10 cellular contexts compared by ENCODE assay signal in the genomic region with DNA sequence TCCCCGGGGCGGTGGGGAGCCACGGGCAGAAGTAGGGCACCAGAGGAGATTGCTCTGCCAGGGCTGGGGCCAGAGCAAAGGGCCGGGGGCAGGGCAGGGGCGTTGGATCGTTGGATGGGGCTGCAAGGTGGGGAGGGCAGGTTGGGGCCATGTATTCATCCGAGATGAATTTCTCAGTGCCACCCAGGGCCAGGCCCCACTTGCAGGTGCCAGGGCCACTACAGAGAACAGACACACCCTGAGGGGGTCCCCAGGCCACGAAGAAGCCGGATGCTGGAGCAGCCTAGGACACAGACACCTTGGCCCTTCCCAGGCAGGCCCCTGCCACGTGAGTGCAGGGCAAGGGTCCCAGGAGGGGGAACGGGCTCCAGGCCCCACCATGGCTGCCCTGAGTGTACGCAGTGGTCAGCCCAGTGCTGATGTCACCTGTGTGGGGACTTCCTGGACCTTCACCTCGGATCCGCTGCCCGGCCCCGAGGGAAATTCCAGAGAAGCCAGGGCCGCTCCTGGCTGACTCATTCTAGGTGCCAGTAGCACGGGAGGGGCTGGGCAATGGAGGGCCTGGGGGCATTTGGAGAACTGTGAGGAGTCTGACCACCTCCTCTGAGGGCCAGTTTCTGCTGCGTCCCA. TPM values are rescaled to one million over a fixed set of nuclear protein-coding genes. Genes with fewer than 3 reads are reported as not detected.
DNase-seq lines count a peak whose midpoint lies in the region; ATAC-seq and TF ChIP-seq lines count a peak whose summit lies in the region.
"Had no signal": no experiment of that assay in that cellular context is flagged by ENCODE, and none has a peak within 500 bp of the region (broad histone marks: within the 10 kb centered on the region; RNA-seq: fewer than 3 reads in every experiment).

No MANE protein-coding gene starts in this region.

- no CpG with 5 or more reads among the region's 19 CpGs for WGBS in H9 (ENCODE audit: extremely low coverage, insufficient read length, low lambda C conversion rate)
- 70% methylated on average over 10 of the region's 19 CpGs for WGBS in right lobe of liver (ENCODE audit: insufficient coverage, low coverage, low lambda C conversion rate, missing lambda C conversion rate)

- H2AK5ac ChIP-seq in H9 (ENCODE audit: insufficient read length, low read length), result no peak overlapping the region

- H3T11ph ChIP-seq in H9 (ENCODE audit: low read length), result no peak overlapping the region

- no peak overlapping the region for H2BK5ac ChIP-seq in H9 (ENCODE audit: insufficient read length, low read length)

- H3K36me3 ChIP-seq in adipocyte (ENCODE audit: control insufficient read depth, insufficient read depth, low read length, severe bottlenecking) (no peaks in the 10 kb centered on the region), right lobe of liver (no peaks in the 10 kb centered on the region)

- H3K36me3 Mint-ChIP-seq in H9 (ENCODE audit: insufficient read depth in 1 of 3, low read depth in 3 of 3), result no peaks in the 10 kb centered on the region; a peak in 1 of 7 replicates

- H3K4me3 ChIP-seq in adipocyte (ENCODE audit: low read length) (no peak overlapping the region), right lobe of liver (no peak overlapping the region)

- in situ Hi-C loops in ACHN (cut with HindIII; ENCODE audit: low pct_ligation_motif_present, low pct_unique_long_range_greater_than_20kb, low sequenced_read_pairs), result no loop called here

- H3K23ac ChIP-seq in H9 (ENCODE audit: insufficient read length, low read depth, low read length), result no peak overlapping the region

- no peak overlapping the region for H3K27ac ChIP-seq in H9 (ENCODE audit: insufficient read length, low read depth, low read length)
- H3K27ac ChIP-seq in right lobe of liver, result peak overlapping the region in 2 of 3 donors; percentile 5 to 54

- no peak overlapping the region for H2BK12ac ChIP-seq in H9 (ENCODE audit: insufficient read length, low read depth, low read length)

- no peak overlapping the region for H2AFZ ChIP-seq in H9 (ENCODE audit: low read length)

- no peak overlapping the region for H3K4me3 Mint-ChIP-seq in H9
- H3K4me3 Mint-ChIP-seq: activated T-cell treated with anti-CD3 and anti-CD28 coated beads, Interleukin-2, amount 50 U/mL, for 4 hours had no signal

- H3K4ac ChIP-seq in H9 (ENCODE audit: low read depth, low read length), result no peak overlapping the region

- H4K8ac ChIP-seq in H9 (replicated peaks; ENCODE audit: insufficient read length, low read depth, low read length), result no peak overlapping the region

- no peaks in the 10 kb centered on the region for H3K79me1 ChIP-seq in H9 (ENCODE audit: insufficient read depth, low read depth, low read length, poor library complexity, severe bottlenecking)

- H2BK120ac ChIP-seq in H9 (ENCODE audit: low read depth, low read length, poor library complexity, severe bottlenecking), result no peak overlapping the region

- TF ChIP-seq POLR2A in right lobe of liver (IDR thresholded peaks at IDR 0.05), result peak; percentile 24

- H3K4me1 ChIP-seq in H9 (ENCODE audit: insufficient read depth, low read length), result no peaks in the 10 kb centered on the region
- H3K4me1 ChIP-seq in adipocyte (ENCODE audit: control insufficient read depth, insufficient read depth, low read length), result peaks cover 9% of the 10 kb centered on the region
- peaks cover 0 to 8% (median 0%) of the 10 kb centered on the region in 4 donors for H3K4me1 ChIP-seq in right lobe of liver

- no peak overlapping the region for H3K18ac ChIP-seq in H9 (ENCODE audit: insufficient read length, low read depth, low read length)

- no peaks in the 10 kb centered on the region for H3K9me3 Mint-ChIP-seq in H9
- H3K9me3 Mint-ChIP-seq: activated T-cell treated with anti-CD3 and anti-CD28 coated beads, Interleukin-2, amount 50 U/mL, for 4 hours had no signal

- no peak overlapping the region for H3K14ac ChIP-seq in H9 (ENCODE audit: insufficient read depth, low read length)

- no peaks in the 10 kb centered on the region for H3K79me2 ChIP-seq in H9 (ENCODE audit: insufficient read depth, low read length)

- no peak overlapping the region for H3K27ac Mint-ChIP-seq in H9

- intact Hi-C loops in right lobe of liver (cut with DNase I), result loop anchor here in 1 of 2 donors (10.0 kb wide), 1 partner anchor 69 kb away; no protein-coding TSS in a partner anchor

- ATAC-seq in right lobe of liver (peak; percentile 45 to 90 (median 76)), GM18517 (IDR thresholded peaks at IDR 0.05; ENCODE audit: unreplicated experiment) (no peak)
- ATAC-seq: activated T-cell treated with anti-CD3 and anti-CD28 coated beads, Interleukin-2, amount 50 U/mL, for 4 hours had no signal

- H3K9ac ChIP-seq in H9 (ENCODE audit: extremely low read depth, insufficient read length, low read length), result no peak overlapping the region
- H3K9ac ChIP-seq in adipocyte (ENCODE audit: low read length), result no peak overlapping the region

- no peak overlapping the region for H2BK15ac ChIP-seq in H9 (ENCODE audit: low read depth, low read length)

- no peak overlapping the region for H2BK20ac ChIP-seq in H9 (ENCODE audit: low read depth, low read length, poor library complexity, severe bottlenecking)

- H3K27me3 Mint-ChIP-seq in H9 (ENCODE audit: low read depth), result no peaks in the 10 kb centered on the region; the same call in none of the 2 replicates

- no peak overlapping the region for H3K4me2 ChIP-seq in H9 (ENCODE audit: insufficient read depth, insufficient read length, low read length)

- peaks cover 12 to 14% of the 10 kb centered on the region in 2 experiments for H3K4me1 Mint-ChIP-seq in H9

- H3K56ac ChIP-seq in H9 (ENCODE audit: insufficient read length, low read depth, low read length), result no peak overlapping the region

- H3K27me3 ChIP-seq in H9 (ENCODE audit: insufficient read depth, low read length) (no peaks in the 10 kb centered on the region), adipocyte (replicated peaks; ENCODE audit: control insufficient read depth, insufficient read depth, low read length) (no peaks in the 10 kb centered on the region), right lobe of liver (no peaks in the 10 kb centered on the region)

- TF ChIP-seq CTCF in H9 (conservative IDR thresholded peaks at IDR 0.05) (no peak), right lobe of liver (IDR thresholded peaks at IDR 0.05) (no peak)

- no peaks in the 10 kb centered on the region for H4K20me1 ChIP-seq in H9 (ENCODE audit: control insufficient read depth, insufficient read depth, insufficient read length)

- no peaks in the 10 kb centered on the region for H3K23me2 ChIP-seq in H9 (ENCODE audit: insufficient read length, low read depth, low read length, poor library complexity, severe bottlenecking)

- H3K9me3 ChIP-seq in H9 (ENCODE audit: control insufficient read depth, low read depth, low read length) (no peaks in the 10 kb centered on the region), adipocyte (ENCODE audit: control insufficient read depth, low read length) (no peaks in the 10 kb centered on the region), right lobe of liver (no peaks in the 10 kb centered on the region)

- H4K91ac ChIP-seq in H9 (ENCODE audit: insufficient read length, low read depth, low read length), result no peak overlapping the region

- no peak overlapping the region for H4K5ac ChIP-seq in H9 (ENCODE audit: insufficient read length, low read depth, low read length)

- DNase-seq in ACHN (peak; percentile 69), H9 (peak; percentile 70), adipocyte (ENCODE audit: low read depth) (peak; percentile 57), right lobe of liver (peak in 2 of 3 donors; percentile 62 to 85), GM19240 (ENCODE audit: insufficient read length, low spot score) (no peak), hypothalamus (lab: John Stamatoyannopoulos, UW) (no peak)
- no peak for DNase-seq in activated naive CD4-positive, alpha-beta T cell treated with anti-CD3 and anti-CD28 coated beads, Interleukin-2, amount 50 U/mL, for 16 hours
- DNase-seq: activated T-cell treated with anti-CD3 and anti-CD28 coated beads, Interleukin-2, amount 50 U/mL, for 4 hours; effector CD4-positive, alpha-beta T cell had no signal

RNA-seq across cellular contexts. Expression of a gene that starts 9.6 kb away (rescaled TPM):
- 41.3 and 46.3 TPM in 2 replicates for total RNA-seq in H9 (2021)
- 10 to 100 TPM; 21.5 to 54.4 (median 25.5) TPM for total RNA-seq in right lobe of liver

RNA-seq across cellular contexts. Expression of a gene that starts 21.9 kb away (rescaled TPM):
- 74.3 and 75.5 TPM in 2 replicates for total RNA-seq in H9 (2021)
- 10 to 100 TPM; 23.8 to 34.0 (median 29.5) TPM for total RNA-seq in right lobe of liver

RNA-seq across cellular contexts. Expression of a gene that starts 54.1 kb away (rescaled TPM):
- total RNA-seq in H9 (2021), result 25.6 and 28.4 TPM in 2 replicates
- total RNA-seq in right lobe of liver, result under 1 TPM; 0.15 to 0.62 (median 0.31) TPM

RNA-seq across cellular contexts. Expression of a gene that starts 57.9 kb away (rescaled TPM):
- total RNA-seq in H9 (2021) (179 and 191 TPM in 2 replicates), right lobe of liver (100 to 1,000 TPM in 5 of 6 experiments, 10 to 100 TPM in 1; 98.1 to 240 (median 137) TPM)

Comparison
In these comparisons a context has a peak if more than half of its experiments do, and no peak if none do; other contexts are left out.
1. DNase-seq: peak in ACHN (single experiment), H9 (single experiment), adipocyte (single experiment) and right lobe of liver (2 of 3); none in activated naive CD4-positive, alpha-beta T cell treated with anti-CD3 and anti-CD28 coated beads, Interleukin-2, amount 50 U/mL, for 16 hours (single experiment), GM19240 (single experiment) and hypothalamus (0 of 51).
2. RNA of a gene that starts 54.1 kb away (total RNA-seq): 25.6 to 28.4 TPM in H9; 0.15 to 0.62 TPM in right lobe of liver; every median in the first group is over 10 times any median in the second.